1 cellular context compared by ENCODE assay signal in genomic region chr1:59698386-59698785, GRCh38.
TF ChIP-seq lines count a peak whose summit lies in the region.

No MANE protein-coding gene starts in this region.

TF ChIP-seq in GM12878, 131 proteins besides CTCF, POLR2A, EP300 and RAD21 (continued from another document):
- no peak for TF ChIP-seq ZNF687 (IDR thresholded peaks at IDR 0.05)
- TF ChIP-seq IRF4 (IDR thresholded peaks at IDR 0.05; ENCODE audit: low read depth, low read length) = no peak
- TF ChIP-seq JUND (IDR thresholded peaks at IDR 0.05; ENCODE audit: low read depth, low read length) = no peak
- no peak for TF ChIP-seq CUX1 (IDR thresholded peaks at IDR 0.05; ENCODE audit: insufficient replicate concordance, low read depth, low read length)
- no peak for TF ChIP-seq BACH1 (IDR thresholded peaks at IDR 0.05; ENCODE audit: borderline replicate concordance)
- TF ChIP-seq BRCA1 (IDR thresholded peaks at IDR 0.05; ENCODE audit: low read depth, low read length) = no peak
- TF ChIP-seq REST (IDR thresholded peaks at IDR 0.05; ENCODE audit: low read depth, low read length) = no peak
- TF ChIP-seq ZNF622 (IDR thresholded peaks at IDR 0.05) = no peak
